24 cellular contexts compared by ENCODE assay signal in the genomic region with DNA sequence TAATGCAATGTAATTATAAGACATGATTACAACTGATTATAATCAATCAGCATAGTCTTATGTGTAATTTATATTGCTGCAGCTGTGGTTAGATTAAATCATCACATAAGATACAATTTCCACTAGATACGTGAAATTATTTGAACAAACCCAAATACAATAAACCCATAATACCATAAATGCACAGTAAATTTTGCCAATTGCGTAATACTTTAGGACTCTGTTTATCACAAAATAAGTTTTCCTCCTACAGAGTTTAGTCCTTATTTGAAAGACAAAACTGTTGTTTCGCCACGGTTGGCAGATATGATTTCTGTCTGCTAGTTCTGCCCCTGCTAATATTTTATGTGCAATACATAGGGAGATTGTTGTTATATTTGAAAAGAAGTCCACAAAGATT.
DNase-seq lines count a peak whose midpoint lies in the region; ATAC-seq, FAIRE-seq and TF ChIP-seq lines count a peak whose summit lies in the region.
"Had no signal": no experiment of that assay in that cellular context is flagged by ENCODE, and none has a peak within 500 bp of the region (broad histone marks: within the 10 kb centered on the region; RNA-seq: fewer than 3 reads in every experiment).

No MANE protein-coding gene starts in this region.

- H3K79me2 ChIP-seq in GM23248 (ENCODE audit: insufficient read depth): no peaks in the 10 kb centered on the region
- no peaks in the 10 kb centered on the region for H3K79me2 ChIP-seq in K562 (ENCODE audit: control insufficient read depth, insufficient read depth, low read length)
- H3K79me2 ChIP-seq in SK-N-SH (ENCODE audit: insufficient read depth): no peaks in the 10 kb centered on the region

- H2AFZ ChIP-seq in GM23248: 0 out of 2 replicates have a peak overlapping the region, but pooled peaks have one; percentile 24
- H2AFZ ChIP-seq in K562 (ENCODE audit: low read depth, low read length): no peak overlapping the region
- no peak overlapping the region for H2AFZ ChIP-seq in SK-N-SH (ENCODE audit: low read depth)

- H3K9me3 ChIP-seq in GM23248 (ENCODE audit: low read depth): no peaks in the 10 kb centered on the region
- no peaks in the 10 kb centered on the region for H3K9me3 ChIP-seq in K562 (replicated peaks; ENCODE audit: control insufficient read depth, insufficient read depth, low read depth, low read length)
- no peaks in the 10 kb centered on the region for H3K9me3 ChIP-seq in SK-N-SH
- H3K9me3 ChIP-seq in ascending aorta: no peaks in the 10 kb centered on the region
- H3K9me3 ChIP-seq: A549, BE2C had no signal

- TF ChIP-seq POLR2A in K562 (conservative IDR thresholded peaks at IDR 0.05): no peak

- no peak for ATAC-seq in K562
- ATAC-seq: A549 had no signal

- FAIRE-seq in K562 (lab: Jason Lieb, UNC): no peak
- FAIRE-seq: A549, D721Med, GM12891, GM18507 had no signal

- intact Hi-C loops in K562 (cut with micrococcal nuclease): no loop called here
- intact Hi-C loops in ascending aorta (cut with DNase I): no loop called here

- no peak overlapping the region for H3K9ac ChIP-seq in GM23248
- H3K9ac ChIP-seq in K562 (ENCODE audit: insufficient read depth in 1 of 2, low read depth in 2 of 2, low read length in 2 of 2): no peak overlapping the region
- no peak overlapping the region for H3K9ac ChIP-seq in SK-N-SH
- H3K9ac ChIP-seq: BLaER1 treated with 17β-estradiol and CSF1 and Interleukin-3, amounts not matched to agents 10 nM and 100 nM had no signal

- POLR2A ChIA-PET in K562 (lab: Yijun Ruan, JAX): no interaction called here
- POLR2A ChIA-PET in SK-N-SH (lab: Yijun Ruan, JAX): no interaction called here

- peaks cover 22% of the 10 kb centered on the region for H3K4me1 ChIP-seq in GM23248 (ENCODE audit: insufficient read depth)
- no peaks in the 10 kb centered on the region for H3K4me1 ChIP-seq in K562 (replicated peaks in 1 of 2; ENCODE audit: control insufficient read depth in 2 of 2, insufficient read depth in 2 of 2, low read length in 2 of 2)
- H3K4me1 ChIP-seq in SK-N-SH (ENCODE audit: control insufficient read depth in 1 of 2, insufficient read depth in 2 of 2, low read depth in 1 of 2, low read length in 1 of 2): peaks cover 0 to 10% of the 10 kb centered on the region in 2 experiments; a peak in 2 of 4 replicates
- H3K4me1 ChIP-seq in ascending aorta: no peaks in the 10 kb centered on the region
- H3K4me1 ChIP-seq: A549; BE2C; BLaER1 treated with 17β-estradiol and CSF1 and Interleukin-3, amounts not matched to agents 10 nM and 100 nM had no signal

- H3K4me3 ChIP-seq in GM23248 (no peak overlapping the region), K562 (no peak overlapping the region), SK-N-SH (ENCODE audit: low read depth in 2 of 2, low read length in 1 of 2) (no peak overlapping the region), ascending aorta (no peak overlapping the region)
- H3K4me3 ChIP-seq: A549; BLaER1 treated with 17β-estradiol and CSF1 and Interleukin-3, amounts not matched to agents 10 nM and 100 nM had no signal

- DNase-seq in GM23248: no peak
- DNase-seq in K562 (ENCODE audit: extremely low read depth in 1 of 4, low spot score in 3 of 4): no peak
- no peak for DNase-seq in G401 (ENCODE audit: low spot score)
- no peak for DNase-seq in SK-N-SH
- DNase-seq in ascending aorta (ENCODE audit: low spot score in 2 of 2): no peak
- DNase-seq: 8988T; ACHN; AML-193; BE2C; CD4-positive, alpha-beta T cell; CD8-positive, alpha-beta memory T cell; DMS 273 treated with DMSO at 0.1 percent for 48 hours; DMS79; EL; GF-D8; GOT3; H7; HCEC 1CT had no signal

- no peaks in the 10 kb centered on the region for H3K9me1 ChIP-seq in K562 (ENCODE audit: control insufficient read depth, insufficient read depth, low read length)

- CTCF ChIA-PET in K562 (lab: Yijun Ruan, JAX; ENCODE audit: low intra/inter-chr PET ratio): no interaction called here
- CTCF ChIA-PET in SK-N-SH (lab: Yijun Ruan, JAX): no interaction called here

- no TSS peak for BruUV-seq in K562 (replicated peaks; lab: Mats Ljungman, UMichigan)

- H3F3A ChIP-seq in GM23248 (ENCODE audit: insufficient read depth) (peaks cover 10% of the 10 kb centered on the region; the same call in 1 of the 2 replicates), SK-N-SH (replicated peaks; ENCODE audit: insufficient read depth) (peaks cover 3% of the 10 kb centered on the region)

- no peaks in the 10 kb centered on the region for H3K36me3 ChIP-seq in GM23248 (ENCODE audit: low read depth)
- H3K36me3 ChIP-seq in K562 (ENCODE audit: control insufficient read depth, insufficient read depth, low read length): no peaks in the 10 kb centered on the region
- no peaks in the 10 kb centered on the region for H3K36me3 ChIP-seq in SK-N-SH (replicated peaks in 1 of 2; ENCODE audit: control insufficient read depth in 1 of 2, insufficient read depth in 2 of 2, low read length in 1 of 2)
- no peaks in the 10 kb centered on the region for H3K36me3 ChIP-seq in ascending aorta
- H3K36me3 ChIP-seq: BE2C; BLaER1 treated with 17β-estradiol and CSF1 and Interleukin-3, amounts not matched to agents 10 nM and 100 nM had no signal

- TF ChIP-seq EP300 in Ishikawa (IDR thresholded peaks at IDR 0.05; ENCODE audit: borderline replicate concordance) (no peak), K562 (IDR thresholded peaks at IDR 0.05; ENCODE audit: low read length) (no peak), SK-N-SH (IDR thresholded peaks at IDR 0.05; ENCODE audit: borderline replicate concordance in 1 of 2, low read depth in 1 of 2, low read length in 1 of 2) (no peak)

- no peak overlapping the region for H3K27ac ChIP-seq in GM23248
- no peak overlapping the region for H3K27ac ChIP-seq in K562 (ENCODE audit: extremely low read depth, low read depth, low read length)
- H3K27ac ChIP-seq in SK-N-SH (ENCODE audit: low read depth in 2 of 2, low read length in 1 of 2): no peak overlapping the region
- H3K27ac ChIP-seq in ascending aorta: no peak overlapping the region
- H3K27ac ChIP-seq: A549; BLaER1 treated with 17β-estradiol and CSF1 and Interleukin-3, amounts not matched to agents 10 nM and 100 nM had no signal

- H3K9me2 ChIP-seq in GM23248 (ENCODE audit: insufficient read depth) (no peaks in the 10 kb centered on the region; the same call in 1 of the 2 replicates), SK-N-SH (no peaks in the 10 kb centered on the region)

- WGBS in GM23248 (ENCODE audit: low coverage in 1 of 2, low lambda C conversion rate in 2 of 2, missing lambda C conversion rate in 2 of 2), 2 experiments: 78 to 79% methylated on average over 4 of the region's 4 CpGs
- 0% methylated on average over 4 of the region's 4 CpGs for WGBS in K562 (ENCODE audit: insufficient coverage, low coverage, missing lambda C conversion rate)
- WGBS in SK-N-SH (ENCODE audit: low lambda C conversion rate): 86% methylated on average over 4 of the region's 4 CpGs

- no peaks in the 10 kb centered on the region for H3K27me3 ChIP-seq in GM23248 (replicated peaks; ENCODE audit: insufficient read depth)
- H3K27me3 ChIP-seq in K562 (ENCODE audit: control insufficient read depth in 2 of 2, insufficient read depth in 2 of 2, low read length in 2 of 2): no peaks in the 10 kb centered on the region
- H3K27me3 ChIP-seq in SK-N-SH (ENCODE audit: insufficient read depth): no peaks in the 10 kb centered on the region
- no peaks in the 10 kb centered on the region for H3K27me3 ChIP-seq in ascending aorta
- H3K27me3 ChIP-seq: BE2C; BLaER1 treated with 17β-estradiol and CSF1 and Interleukin-3, amounts not matched to agents 10 nM and 100 nM had no signal

- H4K20me1 ChIP-seq in GM23248 (ENCODE audit: insufficient read depth): no peaks in the 10 kb centered on the region
- H4K20me1 ChIP-seq in K562 (replicated peaks; ENCODE audit: control insufficient read depth, insufficient read depth, low read length): no peaks in the 10 kb centered on the region
- H4K20me1 ChIP-seq in SK-N-SH (ENCODE audit: insufficient read depth): no peaks in the 10 kb centered on the region
- H4K20me1 ChIP-seq: BLaER1 treated with 17β-estradiol and CSF1 and Interleukin-3, amounts not matched to agents 10 nM and 100 nM had no signal

- in situ Hi-C loops in GM23248 (cut with MboI): no loop called here
- in situ Hi-C loops in K562 (cut with MboI): no loop called here
- in situ Hi-C loops in G401 (cut with HindIII; ENCODE audit: low sequenced_read_pairs): no loop called here

- no peak for TF ChIP-seq RAD21 in Ishikawa (IDR thresholded peaks at IDR 0.05; ENCODE audit: low read depth)
- no peak for TF ChIP-seq RAD21 in K562 (CRISPR knock-in tag; conservative IDR thresholded peaks at IDR 0.05 in 1 of 2, IDR thresholded peaks at IDR 0.05 in 1 of 2)
- no peak for TF ChIP-seq RAD21 in SK-N-SH (IDR thresholded peaks at IDR 0.05; ENCODE audit: low read length)

- H3K4me2 ChIP-seq in GM23248 (ENCODE audit: unreplicated experiment) (no peak overlapping the region), K562 (ENCODE audit: insufficient read depth, low read length) (no peak overlapping the region), SK-N-SH (no peak overlapping the region)
- H3K4me2 ChIP-seq: A549; BLaER1 treated with 17β-estradiol and CSF1 and Interleukin-3, amounts not matched to agents 10 nM and 100 nM had no signal

- TF ChIP-seq CTCF in K562 (IDR thresholded peaks at IDR 0.05 in 2 of 3, conservative IDR thresholded peaks at IDR 0.05 in 1 of 3; ENCODE audit: insufficient read depth in 2 of 3, low read depth in 1 of 3, low read length in 3 of 3): no peak
- no peak for TF ChIP-seq CTCF in SK-N-SH (IDR thresholded peaks at IDR 0.05)
- no peak for TF ChIP-seq CTCF in ascending aorta (IDR thresholded peaks at IDR 0.05)

TF ChIP-seq in Ishikawa, 13 proteins besides CTCF, POLR2A, EP300 and RAD21 (continues in another document):
- TF ChIP-seq EGR1 (IDR thresholded peaks at IDR 0.05) (no peak), TCF12 (IDR thresholded peaks at IDR 0.05; ENCODE audit: low read depth) (no peak)
- TF ChIP-seq, protein P1, sequence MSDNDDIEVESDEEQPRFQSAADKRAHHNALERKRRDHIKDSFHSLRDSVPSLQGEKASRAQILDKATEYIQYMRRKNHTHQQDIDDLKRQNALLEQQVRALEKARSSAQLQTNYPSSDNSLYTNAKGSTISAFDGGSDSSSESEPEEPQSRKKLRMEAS (IDR thresholded peaks at IDR 0.05): no peak

TF ChIP-seq in K562, 482 proteins besides CTCF, POLR2A, EP300 and RAD21:
- TF ChIP-seq CEBPG (CRISPR knock-in tag; IDR thresholded peaks at IDR 0.05) (no peak), CEBPG (tag; conservative IDR thresholded peaks at IDR 0.05 in 1 of 2, IDR thresholded peaks at IDR 0.05 in 1 of 2) (peak in 1 of 2 experiments; percentile 77; a peak in 2 of 4 replicates), SAP30 (IDR thresholded peaks at IDR 0.05; ENCODE audit: borderline replicate concordance, insufficient read depth, low read depth, low read length, poor library complexity, severe bottlenecking) (no peak), CEBPB (tag; IDR thresholded peaks at IDR 0.05) (peak; percentile 51)

TF ChIP-seq in SK-N-SH, 30 proteins besides CTCF, POLR2A, EP300 and RAD21 (continues in another document):
- TF ChIP-seq TCF12 (IDR thresholded peaks at IDR 0.05) (no peak), RXRA (IDR thresholded peaks at IDR 0.05; ENCODE audit: borderline replicate concordance, low read depth) (no peak), FOXJ3 (CRISPR knock-in tag; IDR thresholded peaks at IDR 0.05) (no peak)
